Comparison of ENCODE assay signal across 9 cellular contexts in genomic region chr2:36965196-36965595, GRCh38. TPM values are rescaled to one million over a fixed set of nuclear protein-coding genes. Genes with fewer than 3 reads are reported as not detected.
DNase-seq lines count a peak whose midpoint lies in the region; ATAC-seq, FAIRE-seq and TF ChIP-seq lines count a peak whose summit lies in the region.
"Had no signal": no experiment of that assay in that cellular context is flagged by ENCODE, and none has a peak within 500 bp of the region (broad histone marks: within the 10 kb centered on the region; RNA-seq: fewer than 3 reads in every experiment).

No MANE protein-coding gene starts in this region.

- peaks cover 40% of the 10 kb centered on the region for H3K4me1 Mint-ChIP-seq in activated naive CD4-positive, alpha-beta T cell treated with anti-CD3 and anti-CD28 coated beads for 36 hours (ENCODE audit: low read depth)
- peaks cover 17% of the 10 kb centered on the region for H3K4me1 Mint-ChIP-seq in astrocyte (ENCODE audit: low read depth, unreplicated experiment)

- H3K27me3 ChIP-seq in astrocyte (ENCODE audit: insufficient read depth, low read length) (no peaks in the 10 kb centered on the region), right lobe of liver (no peaks in the 10 kb centered on the region), transverse colon (no peaks in the 10 kb centered on the region)

- peaks cover 4% of the 10 kb centered on the region for H3K36me3 Mint-ChIP-seq in activated naive CD4-positive, alpha-beta T cell treated with anti-CD3 and anti-CD28 coated beads for 36 hours (ENCODE audit: low read depth)
- no peaks in the 10 kb centered on the region for H3K36me3 Mint-ChIP-seq in astrocyte (ENCODE audit: low read depth, unreplicated experiment)

- 43% methylated on average over 2 of the region's 2 CpGs for WGBS in right lobe of liver (ENCODE audit: insufficient coverage, low coverage, low lambda C conversion rate, missing lambda C conversion rate)
- WGBS in transverse colon (ENCODE audit: low coverage in 1 of 2), 2 donors, result 19 to 27% methylated on average over 2 of the region's 2 CpGs

- H3K4me2 ChIP-seq in astrocyte (ENCODE audit: low read length), result peak overlapping the region; percentile 99

- H3K27ac Mint-ChIP-seq in activated naive CD4-positive, alpha-beta T cell treated with anti-CD3 and anti-CD28 coated beads for 36 hours, result peak overlapping the region; percentile 85
- H3K27ac Mint-ChIP-seq in astrocyte (ENCODE audit: unreplicated experiment), result no peak overlapping the region

- no peak for TF ChIP-seq EP300 in transverse colon (IDR thresholded peaks at IDR 0.05; ENCODE audit: low read depth)

- H3K27ac ChIP-seq in astrocyte (ENCODE audit: low read depth, low read length), result peak overlapping the region; percentile 71
- no peak overlapping the region for H3K27ac ChIP-seq in right lobe of liver
- peak overlapping the region; percentile 93 to 99 (median 98) for H3K27ac ChIP-seq in transverse colon

- FAIRE-seq in astrocyte (lab: Jason Lieb, UNC) (no peak), HTR-8/SVneo (lab: Jason Lieb, UNC) (no peak)
- FAIRE-seq: colon had no signal

- H2AFZ ChIP-seq in astrocyte (ENCODE audit: low read depth, low read length), result no peak overlapping the region

- intact Hi-C loops in activated naive CD4-positive, alpha-beta T cell treated with anti-CD3 and anti-CD28 coated beads for 36 hours (cut with micrococcal nuclease), result loop anchor here (5.0 to 10.0 kb wide), 3 partner anchors 368 to 723 kb away; partner anchors contain the start of gene FEZ2
- intact Hi-C loops in right lobe of liver (cut with DNase I) (no loop called here), transverse colon (cut with DNase I; ENCODE audit: low total_unique reads) (no loop called here)

- H3K79me2 ChIP-seq in astrocyte (ENCODE audit: insufficient read depth, low read length), result peaks cover 58% of the 10 kb centered on the region

- TF ChIP-seq CTCF in astrocyte (IDR thresholded peaks at IDR 0.05; ENCODE audit: insufficient read depth, low read depth, low read length) (no peak), right lobe of liver (IDR thresholded peaks at IDR 0.05) (no peak), transverse colon (IDR thresholded peaks at IDR 0.05) (no peak)

- H4K20me1 ChIP-seq in astrocyte (ENCODE audit: insufficient read depth, low read length), result peaks cover 42% of the 10 kb centered on the region

- DNase-seq in activated naive CD4-positive, alpha-beta T cell treated with anti-CD3 and anti-CD28 coated beads for 36 hours, result no peak
- no peak for DNase-seq in activated naive CD4-positive, alpha-beta T cell treated with anti-CD3 and anti-CD28 coated beads, Interleukin-2, amount 50 U/mL, for 16 hours
- no peak for DNase-seq in astrocyte (ENCODE audit: low read depth)
- no peak for DNase-seq in right lobe of liver
- DNase-seq in transverse colon, result no peak
- no peak for DNase-seq in DMS79 treated with DMSO at 0.1 percent for 48 hours (lab: John Stamatoyannopoulos, UW)
- DNase-seq in HTR-8/SVneo (ENCODE audit: insufficient read length, low spot score), result no peak

- no peak for TF ChIP-seq POLR2A in right lobe of liver (IDR thresholded peaks at IDR 0.05)
- no peak for TF ChIP-seq POLR2A in transverse colon (IDR thresholded peaks at IDR 0.05)

- no peaks in the 10 kb centered on the region for H3K27me3 Mint-ChIP-seq in activated naive CD4-positive, alpha-beta T cell treated with anti-CD3 and anti-CD28 coated beads for 36 hours (ENCODE audit: low read depth)
- H3K27me3 Mint-ChIP-seq in astrocyte (ENCODE audit: low read depth, unreplicated experiment), result no peaks in the 10 kb centered on the region

- ATAC-seq in right lobe of liver (no peak), HG02852 (IDR thresholded peaks at IDR 0.05; ENCODE audit: unreplicated experiment) (no peak)

- H3K4me3 Mint-ChIP-seq in activated naive CD4-positive, alpha-beta T cell treated with anti-CD3 and anti-CD28 coated beads for 36 hours, result peak overlapping the region; percentile 94
- H3K4me3 Mint-ChIP-seq in astrocyte (ENCODE audit: unreplicated experiment), result peak overlapping the region; percentile 96

- peaks cover 5% of the 10 kb centered on the region for H3K4me1 ChIP-seq in astrocyte (ENCODE audit: insufficient read depth, low read length)
- H3K4me1 ChIP-seq in right lobe of liver, result peaks cover 0 to 25% (median 9%) of the 10 kb centered on the region in 4 donors
- peaks cover 0 to 57% (median 20%) of the 10 kb centered on the region in 4 donors for H3K4me1 ChIP-seq in transverse colon

- H3K9me3 ChIP-seq in astrocyte (ENCODE audit: insufficient read depth, low read depth, low read length), result no peaks in the 10 kb centered on the region
- no peaks in the 10 kb centered on the region for H3K9me3 ChIP-seq in right lobe of liver
- H3K9me3 ChIP-seq in transverse colon, result no peaks in the 10 kb centered on the region

- in situ Hi-C loops in transverse colon (cut with MboI; ENCODE audit: low pct_ligation_motif_present in 1 of 4, low pct_unique_long_range_greater_than_20kb in 1 of 4, low sequenced_read_pairs in 3 of 4), result no loop called here

- H3K4me3 ChIP-seq in astrocyte (ENCODE audit: insufficient read depth, low read depth, low read length) (peak overlapping the region; percentile 82), right lobe of liver (peak overlapping the region; percentile 96 to 99 (median 96)), transverse colon (peak overlapping the region; percentile 59 to 100 (median 94))

- H3K9me3 Mint-ChIP-seq in activated naive CD4-positive, alpha-beta T cell treated with anti-CD3 and anti-CD28 coated beads for 36 hours, result no peaks in the 10 kb centered on the region
- no peaks in the 10 kb centered on the region for H3K9me3 Mint-ChIP-seq in astrocyte (ENCODE audit: unreplicated experiment)

- H3K36me3 ChIP-seq in astrocyte (ENCODE audit: insufficient read depth, low read length) (no peaks in the 10 kb centered on the region), right lobe of liver (no peaks in the 10 kb centered on the region), transverse colon (no peaks in the 10 kb centered on the region)

- CTCF ChIA-PET in activated naive CD4-positive, alpha-beta T cell treated with anti-CD3 and anti-CD28 coated beads for 36 hours (lab: Charles Lee), result no interaction called here

- peak overlapping the region; percentile 89 for H3K9ac ChIP-seq in astrocyte (ENCODE audit: low read length)

RNA-seq across cellular contexts. Expression of gene STRN, which starts 1.1 kb away (rescaled TPM):
- total RNA-seq in activated naive CD4-positive, alpha-beta T cell treated with anti-CD3 and anti-CD28 coated beads for 36 hours, result 10 to 100 TPM; 19.3 to 22.2 TPM
- total RNA-seq in astrocyte (24.2 and 25.6 TPM in 2 replicates), right lobe of liver (10 to 100 TPM in 2 of 6 experiments, 1 to 10 TPM in 4; 6.2 to 10.6 (median 8.2) TPM), transverse colon (10 to 100 TPM; 23.6 to 30.6 (median 25.3) TPM)

Comparison
In these comparisons a context has a peak if more than half of its experiments do, and no peak if none do; other contexts are left out.
1. H3K27ac ChIP-seq: peak in astrocyte (single experiment) and transverse colon (4 of 4); none in right lobe of liver (0 of 3).
2. Peak in every context shown above with its lines, with median percentiles within 50 percentile points of each other: H3K4me3 ChIP-seq.